Comparison of ENCODE assay signal across 14 cellular contexts in genomic region chr2:181575024-181575649, GRCh38.
DNase-seq lines count a peak whose midpoint lies in the region; ATAC-seq and TF ChIP-seq lines count a peak whose summit lies in the region.
"Had no signal": no experiment of that assay in that cellular context is flagged by ENCODE, and none has a peak within 500 bp of the region (broad histone marks: within the 10 kb centered on the region; RNA-seq: fewer than 3 reads in every experiment).

No MANE protein-coding gene starts in this region.

- no peaks in the 10 kb centered on the region for H4K20me1 ChIP-seq in PC-9 (ENCODE audit: insufficient read depth)

- H3K9me3 ChIP-seq in PC-9 (ENCODE audit: insufficient read depth, low read depth), result no peaks in the 10 kb centered on the region
- H3K9me3 ChIP-seq: BE2C had no signal

- H3K9me3 Mint-ChIP-seq in effector memory CD8-positive, alpha-beta T cell, result no peaks in the 10 kb centered on the region

- peaks cover 0 to 19% of the 10 kb centered on the region in 2 donors for H3K27me3 Mint-ChIP-seq in effector memory CD8-positive, alpha-beta T cell

- peaks cover 3% of the 10 kb centered on the region for H3K36me3 Mint-ChIP-seq in effector memory CD8-positive, alpha-beta T cell (ENCODE audit: insufficient read depth)

- H3K4me3 ChIP-seq in PC-9, result no peak overlapping the region

- H2AFZ ChIP-seq in PC-9, result peak overlapping the region; percentile 37

- intact Hi-C loops in PC-9 (cut with micrococcal nuclease; ENCODE audit: unreplicated experiment), result loop anchor here (10.0 kb wide), 3 partner anchors 320 to 500 kb away; partner anchors contain the start of gene ITPRID2

- H3K4me1 Mint-ChIP-seq in effector memory CD8-positive, alpha-beta T cell (ENCODE audit: low read depth in 2 of 2), result no peaks in the 10 kb centered on the region

- no peak overlapping the region for H3K4me2 ChIP-seq in PC-9

- no peaks in the 10 kb centered on the region for H3K9me2 ChIP-seq in PC-9 (ENCODE audit: insufficient read depth)

- CTCF ChIA-PET in PC-9 (lab: Charles Lee), result interaction anchor here (1.0 kb wide), 1 partner anchor 140 kb away, joined by 3 read pairs; no protein-coding TSS in a partner anchor

- H3K36me3 ChIP-seq in PC-9 (ENCODE audit: low read depth), result no peaks in the 10 kb centered on the region
- H3K36me3 ChIP-seq: BE2C had no signal

- H3K4me3 Mint-ChIP-seq in effector memory CD8-positive, alpha-beta T cell, result no peak overlapping the region

- POLR2A ChIA-PET in PC-9 (lab: Charles Lee; ENCODE audit: unreplicated experiment), result interaction anchor here (0.6 kb wide), 1 partner anchor 33 kb away, joined by 7 read pairs; no protein-coding TSS in a partner anchor

- H3K27me3 ChIP-seq in PC-9 (ENCODE audit: insufficient read depth, low read depth), result no peaks in the 10 kb centered on the region
- H3K27me3 ChIP-seq: BE2C had no signal

- no peak overlapping the region for H3K27ac Mint-ChIP-seq in effector memory CD8-positive, alpha-beta T cell

- no peak for ATAC-seq in HG02884 (IDR thresholded peaks at IDR 0.05; ENCODE audit: unreplicated experiment)
- no peak for ATAC-seq in effector memory CD8-positive, alpha-beta T cell (replicated peaks)
- ATAC-seq: left colon had no signal

- no peaks in the 10 kb centered on the region for H3K4me1 ChIP-seq in PC-9 (replicated peaks; ENCODE audit: insufficient read depth)
- H3K4me1 ChIP-seq: BE2C had no signal

- TF ChIP-seq CTCF in PC-9 (conservative IDR thresholded peaks at IDR 0.05), result no peak

- no TSS peak for BruUV-seq in PC-9 (replicated peaks; lab: Mats Ljungman, UMichigan)

- no peak overlapping the region for H3K27ac ChIP-seq in PC-9

- DNase-seq in DMS53 treated with DMSO at 0.1 percent for 48 hours (lab: John Stamatoyannopoulos, UW; ENCODE audit: unreplicated experiment) (peak; percentile 19), HT-29 (ENCODE audit: low spot score) (peak; percentile 23), PC-9 (no peak), left kidney (ENCODE audit: low read depth, low spot score) (peak; percentile 33), GF-D8 (lab: John Stamatoyannopoulos, UW) (no peak)
- no peak for DNase-seq in effector memory CD8-positive, alpha-beta T cell
- DNase-seq: activated CD4-positive, CD25-positive, alpha-beta regulatory T cell treated with anti-CD3 and anti-CD28 coated beads, Interleukin-2, amount 50 U/mL, for 72 hours; BE2C; DMS153; left colon; NCI-H187; SHP77; stimulated activated CD4-positive, alpha-beta T cell treated with anti-CD3 and anti-CD28 coated beads, Interleukin-4, amount 100 ng/mL, for 4 hours had no signal

- H3F3A ChIP-seq in PC-9 (ENCODE audit: insufficient read depth, low read depth), result no peaks in the 10 kb centered on the region

- H3K79me2 ChIP-seq in PC-9 (ENCODE audit: low read depth), result no peaks in the 10 kb centered on the region

Comparison
In these comparisons a context has a peak if more than half of its experiments do, and no peak if none do; other contexts are left out.
1. DNase-seq: peak in DMS53 treated with DMSO at 0.1 percent for 48 hours (single experiment), HT-29 (single experiment) and left kidney (single experiment); none in PC-9 (0 of 2), effector memory CD8-positive, alpha-beta T cell (0 of 3) and GF-D8 (single experiment).